8 cellular contexts compared by ENCODE assay signal in genomic region chr17:7562208-7562605, GRCh38. TPM values are rescaled to one million over a fixed set of nuclear protein-coding genes. Genes with fewer than 3 reads are reported as not detected.
DNase-seq lines count a peak whose midpoint lies in the region; ATAC-seq and TF ChIP-seq lines count a peak whose summit lies in the region.

No MANE protein-coding gene starts in this region.

- no peaks in the 10 kb centered on the region for H3K27me3 ChIP-seq in brain microvascular endothelial cell (replicated peaks)

- no peaks in the 10 kb centered on the region for H3K9me3 ChIP-seq in mucosa of descending colon

- no peak for TF ChIP-seq CTCF in GM12864 (IDR thresholded peaks at IDR 0.05; ENCODE audit: low read depth, low read length, missing control alignments)
- no peak for TF ChIP-seq CTCF in brain microvascular endothelial cell (IDR thresholded peaks at IDR 0.05; ENCODE audit: low read depth, low read length, missing control alignments)
- no peak for TF ChIP-seq CTCF in mucosa of descending colon (IDR thresholded peaks at IDR 0.05)

- peak overlapping the region; percentile 59 for H3K27ac ChIP-seq in brain microvascular endothelial cell

- ATAC-seq in HG03432 (IDR thresholded peaks at IDR 0.05; ENCODE audit: unreplicated experiment): peak; percentile 13
- no peak for ATAC-seq in mucosa of descending colon
- ATAC-seq in HG02642 (IDR thresholded peaks at IDR 0.05; ENCODE audit: poor library complexity, unreplicated experiment): no peak

- DNase-seq in GM12864 (ENCODE audit: low read depth): no peak
- no peak for DNase-seq in brain microvascular endothelial cell
- no peak for DNase-seq in mucosa of descending colon
- DNase-seq in NCI-H2107 treated with DMSO at 0.1 percent for 48 hours (lab: John Stamatoyannopoulos, UW; ENCODE audit: unreplicated experiment): no peak
- DNase-seq in NCI-H446 treated with DMSO at 0.1 percent for 48 hours (lab: John Stamatoyannopoulos, UW): no peak
- no peak for DNase-seq in SHP77 (lab: John Stamatoyannopoulos, UW)

- H3K36me3 ChIP-seq in brain microvascular endothelial cell (replicated peaks) (peaks cover 28% of the 10 kb centered on the region), mucosa of descending colon (ENCODE audit: low read depth) (peaks cover 5% of the 10 kb centered on the region)

- intact Hi-C loops in mucosa of descending colon (cut with DNase I, micrococcal nuclease): loop anchor here in 1 of 2 donors (5.0 kb wide), 1 partner anchor 50 kb away; no protein-coding TSS in a partner anchor

- peaks cover 49% of the 10 kb centered on the region for H3K4me1 ChIP-seq in mucosa of descending colon (ENCODE audit: low read depth)

- in situ Hi-C loops in brain microvascular endothelial cell (cut with HindIII; ENCODE audit: low pct_ligation_motif_present, low sequenced_read_pairs): no loop called here

- H3K4me3 ChIP-seq in GM12864 (ENCODE audit: low read depth, low read length) (peak overlapping the region; percentile 80), brain microvascular endothelial cell (ENCODE audit: low read depth, low read length) (peak overlapping the region; percentile 83), mucosa of descending colon (peak overlapping the region; percentile 72)

RNA-seq across cellular contexts. Expression of gene SENP3, which starts 0.5 kb away (rescaled TPM):
- total RNA-seq in mucosa of descending colon: 10 to 100 TPM; 27.9 to 60.2 (median 37.7) TPM

RNA-seq across cellular contexts. Expression of gene TNFSF13, which starts 3.7 kb away (rescaled TPM):
- 10 to 100 TPM; 41.0 to 74.6 (median 73.3) TPM for total RNA-seq in mucosa of descending colon

RNA-seq across cellular contexts. Expression of gene TNFSF12, which starts 13.3 kb away (rescaled TPM):
- 10 to 100 TPM; 11.6 to 69.4 (median 15.8) TPM for total RNA-seq in mucosa of descending colon

RNA-seq across cellular contexts. Expression of gene CD68, which starts 17.2 kb away (rescaled TPM):
- 10 to 100 TPM; 41.4 to 91.9 (median 50.7) TPM for total RNA-seq in mucosa of descending colon

RNA-seq across cellular contexts. Expression of gene MPDU1, which starts 21.4 kb away (rescaled TPM):
- total RNA-seq in mucosa of descending colon: 100 to 1,000 TPM in 1 of 3 donors, 10 to 100 TPM in 2; 55.2 to 101 (median 94.5) TPM
